Comparison of ENCODE assay signal across 3 cellular contexts in genomic region chr22:49773531-49773930, GRCh38.
TF ChIP-seq lines count a peak whose summit lies in the region.

No MANE protein-coding gene starts in this region.

TF ChIP-seq in HepG2, 621 proteins besides CTCF, POLR2A, EP300 and RAD21:
- TF ChIP-seq ZNF562 (CRISPR knock-in tag; IDR thresholded peaks at IDR 0.05; ENCODE audit: borderline replicate concordance) (no peak), HNF4G (IDR thresholded peaks at IDR 0.05; ENCODE audit: borderline replicate concordance, low read depth, low read length) (no peak), HNF4G (CRISPR knock-in tag; IDR thresholded peaks at IDR 0.05; ENCODE audit: borderline replicate concordance, low read depth) (no peak), ZNF24 (IDR thresholded peaks at IDR 0.05) (no peak), ZNF407 (CRISPR knock-in tag; IDR thresholded peaks at IDR 0.05; ENCODE audit: not compliant biosample characterization) (no peak), CBX2 (IDR thresholded peaks at IDR 0.05; ENCODE audit: low read depth, low read length) (no peak), CBX2 (CRISPR knock-in tag; IDR thresholded peaks at IDR 0.05; ENCODE audit: low read depth) (no peak), ZNF460 (CRISPR knock-in tag; IDR thresholded peaks at IDR 0.05; ENCODE audit: borderline replicate concordance) (no peak), MXD3 (CRISPR knock-in tag; IDR thresholded peaks at IDR 0.05) (no peak), HHEX (CRISPR knock-in tag; IDR thresholded peaks at IDR 0.05) (no peak)

TF ChIP-seq in IMR-90, 13 proteins besides CTCF, POLR2A, EP300 and RAD21:
- TF ChIP-seq MAFK (IDR thresholded peaks at IDR 0.05; ENCODE audit: low read depth, low read length): no peak
- TF ChIP-seq CHD1 (IDR thresholded peaks at IDR 0.05; ENCODE audit: low read depth, low read length): no peak
- no peak for TF ChIP-seq RFX5 (IDR thresholded peaks at IDR 0.05; ENCODE audit: low read depth, low read length)
- no peak for TF ChIP-seq MAZ (IDR thresholded peaks at IDR 0.05; ENCODE audit: borderline replicate concordance, low read depth, low read length)
- no peak for TF ChIP-seq USF2 (IDR thresholded peaks at IDR 0.05; ENCODE audit: low read depth, low read length)
- TF ChIP-seq SMC3 (IDR thresholded peaks at IDR 0.05; ENCODE audit: low read depth, low read length): no peak
- no peak for TF ChIP-seq RCOR1 (IDR thresholded peaks at IDR 0.05; ENCODE audit: insufficient replicate concordance, low read length)
- no peak for TF ChIP-seq ELK1 (IDR thresholded peaks at IDR 0.05; ENCODE audit: borderline replicate concordance, low read depth, low read length)
- no peak for TF ChIP-seq NFE2L2 (IDR thresholded peaks at IDR 0.05; ENCODE audit: low read depth, low read length)

TF ChIP-seq in GM12878, 131 proteins besides CTCF, POLR2A, EP300 and RAD21:
- no peak for TF ChIP-seq PBX3 (IDR thresholded peaks at IDR 0.05; ENCODE audit: insufficient replicate concordance, low read depth, low read length)
- TF ChIP-seq POLR2AphosphoS2 (IDR thresholded peaks at IDR 0.05; ENCODE audit: low read depth, low read length): no peak
- no peak for TF ChIP-seq YY1 (IDR thresholded peaks at IDR 0.05; ENCODE audit: low read depth, low read length)
- TF ChIP-seq ATF7 (IDR thresholded peaks at IDR 0.05; ENCODE audit: low read depth): no peak
- no peak for TF ChIP-seq E4F1 (IDR thresholded peaks at IDR 0.05; ENCODE audit: borderline replicate concordance, partially characterized antibody)
- TF ChIP-seq NRF1 (conservative IDR thresholded peaks at IDR 0.05; ENCODE audit: low read depth, low read length): no peak
- no peak for TF ChIP-seq YBX1 (IDR thresholded peaks at IDR 0.05)
- TF ChIP-seq ZBTB4 (CRISPR knock-in tag; IDR thresholded peaks at IDR 0.05): no peak
- TF ChIP-seq MYC (IDR thresholded peaks at IDR 0.05; ENCODE audit: insufficient read depth, insufficient read length, insufficient replicate concordance, low read length, severe bottlenecking): no peak
- no peak for TF ChIP-seq IRF4 (IDR thresholded peaks at IDR 0.05; ENCODE audit: low read depth, low read length)
- TF ChIP-seq RFX5 (IDR thresholded peaks at IDR 0.05; ENCODE audit: low read depth, low read length): no peak
- no peak for TF ChIP-seq SMAD1 (IDR thresholded peaks at IDR 0.05; ENCODE audit: low read depth, partially characterized antibody)
- TF ChIP-seq FOXM1 (IDR thresholded peaks at IDR 0.05; ENCODE audit: low read depth, low read length): no peak
- no peak for TF ChIP-seq RBBP5 (conservative IDR thresholded peaks at IDR 0.05)
